Comparison of ENCODE assay signal across 16 cellular contexts in the genomic region with DNA sequence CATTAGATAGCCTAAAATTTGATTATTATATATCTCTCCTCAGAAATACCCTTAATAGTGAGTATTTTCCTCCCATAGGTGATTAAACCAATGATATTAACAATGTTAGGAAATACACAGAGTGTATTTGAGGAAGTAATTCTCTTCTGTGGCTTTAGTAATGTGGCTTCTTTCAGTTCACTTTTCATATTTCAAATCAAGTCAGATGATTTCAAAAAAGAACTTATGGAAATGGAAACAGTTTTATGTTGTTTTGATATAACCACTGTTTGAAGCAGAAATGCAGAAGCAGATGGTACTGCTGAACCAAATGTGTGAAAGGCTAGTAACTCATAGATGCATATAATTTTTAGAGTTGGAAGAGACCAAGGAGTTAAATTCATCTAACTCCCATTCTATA. TPM values are rescaled to one million over a fixed set of nuclear protein-coding genes. Genes with fewer than 3 reads are reported as not detected.
DNase-seq lines count a peak whose midpoint lies in the region; ATAC-seq and TF ChIP-seq lines count a peak whose summit lies in the region.
"Had no signal": no experiment of that assay in that cellular context is flagged by ENCODE, and none has a peak within 500 bp of the region (broad histone marks: within the 10 kb centered on the region; RNA-seq: fewer than 3 reads in every experiment).

No MANE protein-coding gene starts in this region.

- CTCF ChIA-PET in naive thymus-derived CD4-positive, alpha-beta T cell (lab: Charles Lee) = no interaction called here

- in situ Hi-C loops in KBM-7 (cut with MboI; ENCODE audit: low pct_unique_long_range_greater_than_20kb, low sequenced_read_pairs) = no loop called here

- DNase-seq in KBM-7 (peak; percentile 17), 8988T (no peak), hypothalamus (lab: John Stamatoyannopoulos, UW) (no peak), WERI-Rb-1 (no peak)
- DNase-seq in naive thymus-derived CD4-positive, alpha-beta T cell = no peak
- DNase-seq in activated naive CD8-positive, alpha-beta T cell treated with anti-CD3 and anti-CD28 coated beads for 36 hours = no peak
- DNase-seq: Caco-2, foreskin fibroblast, NCI-H1417 treated with DMSO at 0.1 percent for 48 hours, T-helper 9 cell had no signal

- H3K27ac Mint-ChIP-seq in naive thymus-derived CD4-positive, alpha-beta T cell = no peak overlapping the region
- no peak overlapping the region for H3K27ac Mint-ChIP-seq in activated naive CD8-positive, alpha-beta T cell treated with anti-CD3 and anti-CD28 coated beads for 36 hours

- no peak overlapping the region for H3K27ac ChIP-seq in naive thymus-derived CD4-positive, alpha-beta T cell (ENCODE audit: low read depth, low read length)
- H3K27ac ChIP-seq in WERI-Rb-1 = no peak overlapping the region

- TF ChIP-seq CTCF in WERI-Rb-1 (IDR thresholded peaks at IDR 0.05; ENCODE audit: low read depth, low read length) = no peak

- no peak overlapping the region for H3K4me3 Mint-ChIP-seq in naive thymus-derived CD4-positive, alpha-beta T cell
- no peak overlapping the region for H3K4me3 Mint-ChIP-seq in activated naive CD8-positive, alpha-beta T cell treated with anti-CD3 and anti-CD28 coated beads for 36 hours

- H3K4me1 Mint-ChIP-seq in naive thymus-derived CD4-positive, alpha-beta T cell = no peaks in the 10 kb centered on the region
- H3K4me1 Mint-ChIP-seq in activated naive CD8-positive, alpha-beta T cell treated with anti-CD3 and anti-CD28 coated beads for 36 hours = no peaks in the 10 kb centered on the region

- POLR2A ChIA-PET in naive thymus-derived CD4-positive, alpha-beta T cell (lab: Charles Lee) = no interaction called here

- peaks cover 0 to 2% (median 0%) of the 10 kb centered on the region in 11 donors for H3K9me3 Mint-ChIP-seq in naive thymus-derived CD4-positive, alpha-beta T cell
- no peaks in the 10 kb centered on the region for H3K9me3 Mint-ChIP-seq in activated naive CD8-positive, alpha-beta T cell treated with anti-CD3 and anti-CD28 coated beads for 36 hours

- H3K36me3 Mint-ChIP-seq in naive thymus-derived CD4-positive, alpha-beta T cell = peaks cover 0 to 5% (median 0%) of the 10 kb centered on the region in 5 donors
- no peaks in the 10 kb centered on the region for H3K36me3 Mint-ChIP-seq in activated naive CD8-positive, alpha-beta T cell treated with anti-CD3 and anti-CD28 coated beads for 36 hours

- no peaks in the 10 kb centered on the region for H3K4me1 ChIP-seq in naive thymus-derived CD4-positive, alpha-beta T cell (ENCODE audit: control insufficient read depth in 2 of 2, insufficient read depth in 2 of 2, low read length in 2 of 2)
- H3K4me1 ChIP-seq: Caco-2 had no signal

- peaks cover 0 to 14% (median 6%) of the 10 kb centered on the region in 5 donors for H3K27me3 Mint-ChIP-seq in naive thymus-derived CD4-positive, alpha-beta T cell
- peaks cover 7% of the 10 kb centered on the region for H3K27me3 Mint-ChIP-seq in activated naive CD8-positive, alpha-beta T cell treated with anti-CD3 and anti-CD28 coated beads for 36 hours

- H3K36me3 ChIP-seq in naive thymus-derived CD4-positive, alpha-beta T cell (ENCODE audit: control insufficient read depth in 2 of 3, insufficient read depth in 3 of 3, low read length in 3 of 3) = no peaks in the 10 kb centered on the region
- no peaks in the 10 kb centered on the region for H3K36me3 ChIP-seq in WERI-Rb-1

- H3K27me3 ChIP-seq in naive thymus-derived CD4-positive, alpha-beta T cell (ENCODE audit: control insufficient read depth in 2 of 2, insufficient read depth in 2 of 2, low read length in 2 of 2) = no peaks in the 10 kb centered on the region
- no peaks in the 10 kb centered on the region for H3K27me3 ChIP-seq in WERI-Rb-1 (ENCODE audit: insufficient read depth, low read depth, severe bottlenecking)

- no peaks in the 10 kb centered on the region for H3K9me3 ChIP-seq in naive thymus-derived CD4-positive, alpha-beta T cell (ENCODE audit: control insufficient read depth in 2 of 3, low read length in 3 of 3)
- no peaks in the 10 kb centered on the region for H3K9me3 ChIP-seq in WERI-Rb-1 (ENCODE audit: severe bottlenecking)
- H3K9me3 ChIP-seq: Caco-2 had no signal

- intact Hi-C loops in naive thymus-derived CD4-positive, alpha-beta T cell (cut with micrococcal nuclease) = no loop called here

- no peak overlapping the region for H3K4me3 ChIP-seq in naive thymus-derived CD4-positive, alpha-beta T cell (ENCODE audit: low read length)
- no peak overlapping the region for H3K4me3 ChIP-seq in WERI-Rb-1 (ENCODE audit: low read depth, low read length)

- ATAC-seq in GM18867 (IDR thresholded peaks at IDR 0.05; ENCODE audit: unreplicated experiment) = peak; percentile 78
- ATAC-seq in HG02623 (IDR thresholded peaks at IDR 0.05; ENCODE audit: unreplicated experiment) = peak; percentile 56
- peak; percentile 34 for ATAC-seq in naive thymus-derived CD4-positive, alpha-beta T cell

RNA-seq across cellular contexts. Expression of gene GPR33, which starts 1.8 kb away (rescaled TPM):
- total RNA-seq in naive thymus-derived CD4-positive, alpha-beta T cell = under 1 TPM in 1 of 5 experiments, not detected in 4; 0.29 TPM
- not detected for polyA plus RNA-seq in naive thymus-derived CD4-positive, alpha-beta T cell
- not detected for total RNA-seq in activated naive CD8-positive, alpha-beta T cell treated with anti-CD3 and anti-CD28 coated beads for 36 hours
- total RNA-seq: Caco-2, dermis microvascular lymphatic vessel endothelial cell, H4, subcutaneous adipose tissue had no signal
- polyA plus RNA-seq: adipose tissue had no signal

RNA-seq across cellular contexts. Expression of gene DTD2, which starts 32.4 kb away (rescaled TPM):
- 10 to 100 TPM; 13.4 to 20.2 (median 18.6) TPM for total RNA-seq in naive thymus-derived CD4-positive, alpha-beta T cell
- 10 to 100 TPM; 22.8 to 27.2 TPM for polyA plus RNA-seq in naive thymus-derived CD4-positive, alpha-beta T cell
- 10 to 100 TPM; 32.2 to 33.7 TPM for total RNA-seq in activated naive CD8-positive, alpha-beta T cell treated with anti-CD3 and anti-CD28 coated beads for 36 hours
